ENCODE assay signal across 11 cellular contexts in the genomic region with DNA sequence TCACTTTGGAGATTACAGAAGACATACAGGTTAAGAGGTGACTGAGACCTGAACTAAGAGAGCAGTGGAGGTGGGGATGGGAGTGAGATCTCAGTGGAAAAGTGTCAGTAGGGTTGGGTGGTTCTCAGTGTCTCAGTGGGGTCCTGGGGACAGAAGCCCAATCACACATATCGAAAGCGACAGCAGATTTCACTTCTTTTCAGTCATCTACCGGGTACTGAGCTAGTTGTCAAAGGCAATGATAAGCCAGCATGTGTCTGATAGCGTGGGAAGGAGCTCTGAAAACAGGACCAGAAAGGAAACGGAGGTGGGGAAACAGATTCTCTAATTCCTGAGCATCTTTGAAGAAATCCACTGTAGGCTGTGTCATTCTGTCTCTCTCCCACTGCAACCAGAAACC. TPM values are rescaled to one million over a fixed set of nuclear protein-coding genes. Genes with fewer than 3 reads are reported as not detected.
DNase-seq lines count a peak whose midpoint lies in the region; ATAC-seq and TF ChIP-seq lines count a peak whose summit lies in the region.
"Had no signal": no experiment of that assay in that cellular context is flagged by ENCODE, and none has a peak within 500 bp of the region (broad histone marks: within the 10 kb centered on the region; RNA-seq: fewer than 3 reads in every experiment).

No MANE protein-coding gene starts in this region.

- H3K4me2 ChIP-seq in H9 (ENCODE audit: insufficient read depth, insufficient read length, low read length) (no peak overlapping the region), OCI-LY7 (ENCODE audit: low read length) (no peak overlapping the region)
- H3K4me2 ChIP-seq: SK-N-SH had no signal

- no TSS peak for BruUV-seq in OCI-LY7 (replicated peaks; lab: Mats Ljungman, UMichigan)

- CTCF ChIA-PET in OCI-LY7 (lab: Charles Lee; ENCODE audit: unreplicated experiment) = no interaction called here

- H3K79me1 ChIP-seq in H9 (ENCODE audit: insufficient read depth, low read depth, low read length, poor library complexity, severe bottlenecking) = no peaks in the 10 kb centered on the region

- H2BK5ac ChIP-seq in H9 (ENCODE audit: insufficient read length, low read length) = no peak overlapping the region

- H3K4me3 ChIP-seq in Jurkat, Clone E6-1 (ENCODE audit: low read length) = peak overlapping the region; percentile 11; the same call in 1 of the 2 replicates
- no peak overlapping the region for H3K4me3 ChIP-seq in heart left ventricle
- H3K4me3 ChIP-seq in breast epithelium = no peak overlapping the region
- no peak overlapping the region for H3K4me3 ChIP-seq in OCI-LY7 (ENCODE audit: low read depth, low read length, poor library complexity, severe bottlenecking)

- H3K23me2 ChIP-seq in H9 (ENCODE audit: insufficient read length, low read depth, low read length, poor library complexity, severe bottlenecking) = no peaks in the 10 kb centered on the region

- TF ChIP-seq POLR2A in heart left ventricle (IDR thresholded peaks at IDR 0.05) (no peak), breast epithelium (IDR thresholded peaks at IDR 0.05) (no peak)

- H3K36me3 ChIP-seq in heart left ventricle (no peaks in the 10 kb centered on the region), breast epithelium (no peaks in the 10 kb centered on the region), OCI-LY7 (ENCODE audit: insufficient read depth, low read length) (no peaks in the 10 kb centered on the region)

- H3K9me2 ChIP-seq in OCI-LY7 (ENCODE audit: insufficient read depth, low read length) = no peaks in the 10 kb centered on the region
- H3K9me2 ChIP-seq: SK-N-SH had no signal

- TF ChIP-seq CTCF in H9 (conservative IDR thresholded peaks at IDR 0.05) = no peak
- no peak for TF ChIP-seq CTCF in heart left ventricle (IDR thresholded peaks at IDR 0.05)
- TF ChIP-seq CTCF in breast epithelium (IDR thresholded peaks at IDR 0.05) = no peak
- TF ChIP-seq CTCF in OCI-LY7 (conservative IDR thresholded peaks at IDR 0.05; ENCODE audit: low read length) = no peak

- POLR2A ChIA-PET in OCI-LY7 (lab: Charles Lee) = no interaction called here

- no CpG with 5 or more reads among the region's 5 CpGs for WGBS in H9 (ENCODE audit: extremely low coverage, insufficient read length, low lambda C conversion rate)
- 54 to 84% (median 72%) methylated on average over 5 of the region's 5 CpGs for WGBS in heart left ventricle, 4 donors

- no peak overlapping the region for H3K23ac ChIP-seq in H9 (ENCODE audit: insufficient read length, low read depth, low read length)

- no peak overlapping the region for H3K27ac ChIP-seq in H9 (ENCODE audit: insufficient read length, low read depth, low read length)
- H3K27ac ChIP-seq in heart left ventricle = no peak overlapping the region
- no peak overlapping the region for H3K27ac ChIP-seq in breast epithelium
- no peak overlapping the region for H3K27ac ChIP-seq in OCI-LY7 (ENCODE audit: low read depth, low read length, poor library complexity, severe bottlenecking)

- no peak overlapping the region for H3T11ph ChIP-seq in H9 (ENCODE audit: low read length)

- no peak overlapping the region for H3K14ac ChIP-seq in H9 (ENCODE audit: insufficient read depth, low read length)

- no peak overlapping the region for H2BK15ac ChIP-seq in H9 (ENCODE audit: low read depth, low read length)

- no peaks in the 10 kb centered on the region for H3K36me3 Mint-ChIP-seq in H9 (ENCODE audit: insufficient read depth in 1 of 3, low read depth in 3 of 3)

- H2BK120ac ChIP-seq in H9 (ENCODE audit: low read depth, low read length, poor library complexity, severe bottlenecking) = no peak overlapping the region

- H3K27me3 ChIP-seq in H9 (ENCODE audit: insufficient read depth, low read length) = no peaks in the 10 kb centered on the region
- peaks cover 0 to 18% (median 0%) of the 10 kb centered on the region in 9 donors for H3K27me3 ChIP-seq in heart left ventricle
- H3K27me3 ChIP-seq in breast epithelium = no peaks in the 10 kb centered on the region

- no peak overlapping the region for H4K91ac ChIP-seq in H9 (ENCODE audit: insufficient read length, low read depth, low read length)

- no peak overlapping the region for H4K8ac ChIP-seq in H9 (replicated peaks; ENCODE audit: insufficient read length, low read depth, low read length)

- H2AK5ac ChIP-seq in H9 (ENCODE audit: insufficient read length, low read length) = no peak overlapping the region

- H3K4me1 ChIP-seq in H9 (ENCODE audit: insufficient read depth, low read length) = no peaks in the 10 kb centered on the region
- H3K4me1 ChIP-seq in heart left ventricle = peaks cover 0 to 18% (median 0%) of the 10 kb centered on the region in 12 donors
- no peaks in the 10 kb centered on the region for H3K4me1 ChIP-seq in breast epithelium
- no peaks in the 10 kb centered on the region for H3K4me1 ChIP-seq in OCI-LY7 (ENCODE audit: insufficient read depth, low read length, poor library complexity, severe bottlenecking)

- no peaks in the 10 kb centered on the region; the same call in 1 of the 2 replicates for H3K27me3 Mint-ChIP-seq in H9 (ENCODE audit: low read depth)

- H3K9me3 Mint-ChIP-seq in H9 = no peaks in the 10 kb centered on the region

- H2AFZ ChIP-seq in H9 (ENCODE audit: low read length) (no peak overlapping the region), OCI-LY7 (ENCODE audit: low read length) (no peak overlapping the region)

- H3K9me3 ChIP-seq in H9 (ENCODE audit: control insufficient read depth, low read depth, low read length) (no peaks in the 10 kb centered on the region), heart left ventricle (peaks cover 0 to 7% (median 0%) of the 10 kb centered on the region in 12 donors), breast epithelium (no peaks in the 10 kb centered on the region), OCI-LY7 (ENCODE audit: low read length) (no peaks in the 10 kb centered on the region)
- H3K9me3 ChIP-seq: SK-N-SH had no signal

- no peak overlapping the region for H3K4ac ChIP-seq in H9 (ENCODE audit: low read depth, low read length)

- H3K4me1 Mint-ChIP-seq in H9 = no peaks in the 10 kb centered on the region; a peak in 1 of 4 replicates

- no peak overlapping the region for H3K9ac ChIP-seq in H9 (ENCODE audit: extremely low read depth, insufficient read length, low read length)
- H3K9ac ChIP-seq: SK-N-SH had no signal

- no peak overlapping the region for H3K18ac ChIP-seq in H9 (ENCODE audit: insufficient read length, low read depth, low read length)

- H4K5ac ChIP-seq in H9 (ENCODE audit: insufficient read length, low read depth, low read length) = no peak overlapping the region

- ATAC-seq in GM18511 (IDR thresholded peaks at IDR 0.05; ENCODE audit: unreplicated experiment) (peak; percentile 51), GM19463 (IDR thresholded peaks at IDR 0.05; ENCODE audit: unreplicated experiment) (peak; percentile 53), heart left ventricle (no peak)
- ATAC-seq: esophagus mucosa had no signal

- no peak overlapping the region for H2BK12ac ChIP-seq in H9 (ENCODE audit: insufficient read length, low read depth, low read length)

- no peaks in the 10 kb centered on the region for H3K79me2 ChIP-seq in H9 (ENCODE audit: insufficient read depth, low read length)
- no peaks in the 10 kb centered on the region for H3K79me2 ChIP-seq in OCI-LY7 (ENCODE audit: insufficient read depth, low read depth, low read length)

- no peak overlapping the region for H2BK20ac ChIP-seq in H9 (ENCODE audit: low read depth, low read length, poor library complexity, severe bottlenecking)

- H4K20me1 ChIP-seq in H9 (ENCODE audit: control insufficient read depth, insufficient read depth, insufficient read length) (no peaks in the 10 kb centered on the region), OCI-LY7 (ENCODE audit: insufficient read depth, low read length) (no peaks in the 10 kb centered on the region)

- no peak for DNase-seq in Jurkat, Clone E6-1 (ENCODE audit: low read depth, low spot score)
- DNase-seq in stimulated activated CD4-positive, alpha-beta T cell treated with anti-CD3 and anti-CD28 coated beads, Interleukin-12 subunit alpha, Interleukin-12 subunit beta, amount 100 ng/mL, for 4 hours = peak; percentile 36
- DNase-seq in H9 = no peak
- DNase-seq in heart left ventricle = no peak
- no peak for DNase-seq in breast epithelium (ENCODE audit: low spot score in 2 of 2)
- no peak for DNase-seq in OCI-LY7 (ENCODE audit: low spot score)
- DNase-seq: NCI-H1417, SK-N-SH had no signal

- intact Hi-C loops in heart left ventricle (cut with DNase I) = no loop called here
- intact Hi-C loops in breast epithelium (cut with DNase I; ENCODE audit: low total_unique reads) = loop anchor here (10.0 kb wide), 2 partner anchors 1650 to 1710 kb away; no protein-coding TSS in a partner anchor
- intact Hi-C loops in OCI-LY7 (cut with micrococcal nuclease; ENCODE audit: unreplicated experiment) = no loop called here

- no peak overlapping the region for H3K27ac Mint-ChIP-seq in H9

- no peak overlapping the region for H3K4me3 Mint-ChIP-seq in H9

- H3K56ac ChIP-seq in H9 (ENCODE audit: insufficient read length, low read depth, low read length) = no peak overlapping the region

RNA-seq across cellular contexts. Expression of gene RHOU, which starts 59.5 kb away (rescaled TPM):
- polyA plus RNA-seq in Jurkat, Clone E6-1 (2012; ENCODE audit: insufficient read depth, insufficient read length) = 11.7 TPM
- total RNA-seq in H9 (2021) (3.9 and 4.2 TPM in 2 replicates), heart left ventricle (10 to 100 TPM in 2 of 9 donors, 1 to 10 TPM in 7; 2.1 to 20.5 (median 2.9) TPM), breast epithelium (10 to 100 TPM; 28.8 to 31.5 (median 29.7) TPM), OCI-LY7 (2022) (not detected in 2 replicates)
- polyA plus RNA-seq in heart left ventricle = 1 to 10 TPM; 1.3 to 3.1 TPM
- total RNA-seq in OCI-LY7 (2014; rRNA removed; shearing (Covaris generic)) = not detected in 2 replicates

Comparison
In these comparisons a context has a peak if more than half of its experiments do, and no peak if none do; other contexts are left out.
1. ATAC-seq: peak in GM18511 (single experiment) and GM19463 (single experiment); none in heart left ventricle (0 of 4).